In genomic region chr9:20940447-20941176, GRCh38 we compare ENCODE assay signal across 11 cellular contexts.
DNase-seq lines count a peak whose midpoint lies in the region; ATAC-seq and TF ChIP-seq lines count a peak whose summit lies in the region.
"Had no signal": no experiment of that assay in that cellular context is flagged by ENCODE, and none has a peak within 500 bp of the region (broad histone marks: within the 10 kb centered on the region; RNA-seq: fewer than 3 reads in every experiment).

No MANE protein-coding gene starts in this region.

- no peaks in the 10 kb centered on the region for H3K36me3 ChIP-seq in right atrium auricular region
- H3K36me3 ChIP-seq: tibial artery had no signal

- no peak overlapping the region for H3K4me3 Mint-ChIP-seq in natural killer cell
- H3K4me3 Mint-ChIP-seq in natural killer cell treated with Interleukin-12 subunit alpha and Interleukin-12 subunit beta and Interleukin-15 and Interleukin-18, amount 100 ng/mL, for 72 hours = no peak overlapping the region
- H3K4me3 Mint-ChIP-seq in HFFc6 = no peak overlapping the region
- H3K4me3 Mint-ChIP-seq in chondrocyte (ENCODE audit: unreplicated experiment) = no peak overlapping the region
- H3K4me3 Mint-ChIP-seq: activated T-cell treated with anti-CD3 and anti-CD28 coated beads, Interleukin-2, amount 50 U/mL, for 72 hours had no signal

- H3K4me3 ChIP-seq in right atrium auricular region = no peak overlapping the region
- H3K4me3 ChIP-seq: tibial artery had no signal

- H3K27ac Mint-ChIP-seq in natural killer cell (no peak overlapping the region), HFFc6 (no peak overlapping the region), chondrocyte (ENCODE audit: unreplicated experiment) (no peak overlapping the region)
- H3K27ac Mint-ChIP-seq in natural killer cell treated with Interleukin-12 subunit alpha and Interleukin-12 subunit beta and Interleukin-15 and Interleukin-18, amount 100 ng/mL, for 72 hours = no peak overlapping the region
- H3K27ac Mint-ChIP-seq: activated T-cell treated with anti-CD3 and anti-CD28 coated beads, Interleukin-2, amount 50 U/mL, for 72 hours had no signal

- no peaks in the 10 kb centered on the region for H3K4me1 ChIP-seq in right atrium auricular region
- H3K4me1 ChIP-seq: tibial artery had no signal

- ATAC-seq in natural killer cell (peak in 2 of 3 donors; percentile 10 to 15), HG02852 (IDR thresholded peaks at IDR 0.05; ENCODE audit: unreplicated experiment) (peak; percentile 35), SK-N-SH treated with all-trans-retinoic acid at 6 μM for 48 hours (peak; percentile 74)
- ATAC-seq in natural killer cell treated with Interleukin-12 subunit alpha and Interleukin-12 subunit beta and Interleukin-15 and Interleukin-18, amount 100 ng/mL, for 72 hours = no peak

- DNase-seq in natural killer cell (no peak), HFFc6 (no peak), chondrocyte (ENCODE audit: low spot score) (no peak), right atrium auricular region (ENCODE audit: low spot score) (no peak), cerebellum (ENCODE audit: low spot score) (no peak)
- no peak for DNase-seq in natural killer cell treated with Interleukin-12 subunit alpha and Interleukin-12 subunit beta and Interleukin-15 and Interleukin-18, amount 100 ng/mL, for 72 hours (ENCODE audit: low spot score)

- no peaks in the 10 kb centered on the region for H3K4me1 Mint-ChIP-seq in natural killer cell
- no peaks in the 10 kb centered on the region for H3K4me1 Mint-ChIP-seq in natural killer cell treated with Interleukin-12 subunit alpha and Interleukin-12 subunit beta and Interleukin-15 and Interleukin-18, amount 100 ng/mL, for 72 hours (ENCODE audit: low read depth in 2 of 2)
- peaks cover 10% of the 10 kb centered on the region for H3K4me1 Mint-ChIP-seq in HFFc6 (ENCODE audit: low read depth)
- H3K4me1 Mint-ChIP-seq in chondrocyte (ENCODE audit: low read depth) = peaks cover 3% of the 10 kb centered on the region

- H3K36me3 Mint-ChIP-seq in natural killer cell (no peaks in the 10 kb centered on the region), HFFc6 (ENCODE audit: low read depth) (peaks cover 9% of the 10 kb centered on the region), chondrocyte (ENCODE audit: low read depth) (peaks cover 7% of the 10 kb centered on the region)
- H3K36me3 Mint-ChIP-seq in natural killer cell treated with Interleukin-12 subunit alpha and Interleukin-12 subunit beta and Interleukin-15 and Interleukin-18, amount 100 ng/mL, for 72 hours = no peaks in the 10 kb centered on the region

- H3K9me3 ChIP-seq in right atrium auricular region = no peaks in the 10 kb centered on the region
- H3K9me3 ChIP-seq: tibial artery had no signal

- no peak for TF ChIP-seq CTCF in natural killer cell (IDR thresholded peaks at IDR 0.05)
- no peak for TF ChIP-seq CTCF in HFFc6 (IDR thresholded peaks at IDR 0.05)
- TF ChIP-seq CTCF in chondrocyte (IDR thresholded peaks at IDR 0.05) = no peak
- TF ChIP-seq CTCF in right atrium auricular region (IDR thresholded peaks at IDR 0.05) = no peak

- H3K27me3 Mint-ChIP-seq in natural killer cell (ENCODE audit: low read depth in 2 of 2) (no peaks in the 10 kb centered on the region), HFFc6 (ENCODE audit: insufficient read depth) (no peaks in the 10 kb centered on the region), chondrocyte (ENCODE audit: low read depth) (no peaks in the 10 kb centered on the region)
- H3K27me3 Mint-ChIP-seq in natural killer cell treated with Interleukin-12 subunit alpha and Interleukin-12 subunit beta and Interleukin-15 and Interleukin-18, amount 100 ng/mL, for 72 hours = no peaks in the 10 kb centered on the region

- H3K9me3 Mint-ChIP-seq in natural killer cell (no peaks in the 10 kb centered on the region), HFFc6 (no peaks in the 10 kb centered on the region), chondrocyte (ENCODE audit: low read depth) (no peaks in the 10 kb centered on the region)
- H3K9me3 Mint-ChIP-seq in natural killer cell treated with Interleukin-12 subunit alpha and Interleukin-12 subunit beta and Interleukin-15 and Interleukin-18, amount 100 ng/mL, for 72 hours = no peaks in the 10 kb centered on the region
- H3K9me3 Mint-ChIP-seq: activated T-cell treated with anti-CD3 and anti-CD28 coated beads, Interleukin-2, amount 50 U/mL, for 72 hours had no signal

- no peaks in the 10 kb centered on the region for H3K27me3 ChIP-seq in right atrium auricular region
- H3K27me3 ChIP-seq: tibial artery had no signal

- intact Hi-C loops in natural killer cell (cut with micrococcal nuclease) = loop anchor here (1.0 to 10.0 kb wide), 7 partner anchors 53 to 1476 kb away; no protein-coding TSS in a partner anchor

- no peak overlapping the region for H3K27ac ChIP-seq in right atrium auricular region
- H3K27ac ChIP-seq: C4-2B, tibial artery had no signal

TF ChIP-seq in SK-N-SH treated with all-trans-retinoic acid at 6 μM for 48 hours, 23 proteins besides CTCF, POLR2A, EP300 and RAD21 (continues in another document):
- TF ChIP-seq POU6F1 (CRISPR knock-in tag; IDR thresholded peaks at IDR 0.05; ENCODE audit: borderline replicate concordance, low read depth) (no peak), SNAI2 (CRISPR knock-in tag; IDR thresholded peaks at IDR 0.05) (no peak), ZNF8 (CRISPR knock-in tag; IDR thresholded peaks at IDR 0.05) (no peak), GLIS3 (CRISPR knock-in tag; IDR thresholded peaks at IDR 0.05) (no peak), ZC3H10 (CRISPR knock-in tag; IDR thresholded peaks at IDR 0.05) (no peak), TSHZ2 (CRISPR knock-in tag; IDR thresholded peaks at IDR 0.05) (no peak), ESRRG (CRISPR knock-in tag; IDR thresholded peaks at IDR 0.05) (no peak), CREB5 (CRISPR knock-in tag; IDR thresholded peaks at IDR 0.05; ENCODE audit: low read depth) (no peak), ISL1 (CRISPR knock-in tag; IDR thresholded peaks at IDR 0.05) (no peak), ZFP30 (CRISPR knock-in tag; IDR thresholded peaks at IDR 0.05) (no peak), BACH2 (CRISPR knock-in tag; IDR thresholded peaks at IDR 0.05; ENCODE audit: borderline replicate concordance) (no peak), TOX (CRISPR knock-in tag; IDR thresholded peaks at IDR 0.05; ENCODE audit: borderline replicate concordance) (no peak), TCF4 (CRISPR knock-in tag; IDR thresholded peaks at IDR 0.05; ENCODE audit: borderline replicate concordance) (no peak), ARNTL (CRISPR knock-in tag; IDR thresholded peaks at IDR 0.05; ENCODE audit: borderline replicate concordance, low read depth) (no peak), ZNF70 (CRISPR knock-in tag; IDR thresholded peaks at IDR 0.05) (no peak), ZNF565 (CRISPR knock-in tag; conservative IDR thresholded peaks at IDR 0.05; ENCODE audit: low read depth) (no peak)

Comparison
In these comparisons a context has a peak if more than half of its experiments do, and no peak if none do; other contexts are left out.
1. ATAC-seq: peak in natural killer cell (2 of 3), HG02852 (single experiment) and SK-N-SH treated with all-trans-retinoic acid at 6 μM for 48 hours (single experiment); none in natural killer cell treated with Interleukin-12 subunit alpha and Interleukin-12 subunit beta and Interleukin-15 and Interleukin-18, amount 100 ng/mL, for 72 hours (0 of 2).